34 cellular contexts compared by ENCODE assay signal in the genomic region with DNA sequence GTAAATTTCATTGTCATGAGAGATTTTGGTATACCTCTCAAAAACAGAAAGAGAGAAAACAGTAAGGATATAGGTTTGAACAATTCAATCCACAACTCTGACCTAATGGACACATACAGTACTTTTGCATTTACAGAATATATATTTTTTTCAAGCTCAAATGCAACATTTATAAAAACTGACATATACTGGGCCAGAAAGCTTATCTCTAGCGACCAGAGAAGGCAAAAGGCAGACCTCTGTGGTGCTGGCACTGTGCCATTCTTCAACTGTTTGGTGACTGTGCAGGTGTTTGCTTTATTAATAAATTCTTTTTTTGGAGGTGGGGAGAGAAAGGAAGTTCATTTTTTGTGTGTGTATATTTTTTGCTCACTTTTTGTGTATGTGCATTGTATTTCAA. TPM values are rescaled to one million over a fixed set of nuclear protein-coding genes. Genes with fewer than 3 reads are reported as not detected.
DNase-seq lines count a peak whose midpoint lies in the region; ATAC-seq, FAIRE-seq and TF ChIP-seq lines count a peak whose summit lies in the region.
"Had no signal": no experiment of that assay in that cellular context is flagged by ENCODE, and none has a peak within 500 bp of the region (broad histone marks: within the 10 kb centered on the region; RNA-seq: fewer than 3 reads in every experiment).

No MANE protein-coding gene starts in this region.

- H3K36me3 ChIP-seq in CD8-positive, alpha-beta memory T cell (ENCODE audit: insufficient read depth, low read length), result no peaks in the 10 kb centered on the region
- H3K36me3 ChIP-seq in KOPT-K1 (ENCODE audit: insufficient read depth, low read length) (peaks cover 46% of the 10 kb centered on the region), WERI-Rb-1 (peaks cover 13% of the 10 kb centered on the region)
- H3K36me3 ChIP-seq: ovary had no signal

- H3K27me3 Mint-ChIP-seq in CD8-positive, alpha-beta memory T cell, result no peaks in the 10 kb centered on the region
- H3K27me3 Mint-ChIP-seq: activated CD8-positive, alpha-beta T cell treated with anti-CD3 and anti-CD28 coated beads for 36 hours; CD4-positive, CD25-positive, alpha-beta regulatory T cell had no signal

- TF ChIP-seq CTCF in WERI-Rb-1 (IDR thresholded peaks at IDR 0.05; ENCODE audit: low read depth, low read length), result no peak

- no peak overlapping the region for H3K4me3 ChIP-seq in CD8-positive, alpha-beta memory T cell (ENCODE audit: low read length)
- no peak overlapping the region for H3K4me3 ChIP-seq in WERI-Rb-1 (ENCODE audit: low read depth, low read length)
- H3K4me3 ChIP-seq: esophagus muscularis mucosa, heart left ventricle, ovary, SJSA1, smooth muscle cell, upper lobe of left lung had no signal

- no peaks in the 10 kb centered on the region for H3K4me1 Mint-ChIP-seq in CD8-positive, alpha-beta memory T cell

- H3K4me1 ChIP-seq in CD8-positive, alpha-beta memory T cell (ENCODE audit: insufficient read depth, low read length), result no peaks in the 10 kb centered on the region
- H3K4me1 ChIP-seq: esophagus muscularis mucosa, foreskin keratinocyte, SJSA1, upper lobe of left lung had no signal

- no peaks in the 10 kb centered on the region for H3K9me3 ChIP-seq in CD8-positive, alpha-beta memory T cell (ENCODE audit: low read length)
- no peaks in the 10 kb centered on the region for H3K9me3 ChIP-seq in KOPT-K1 (ENCODE audit: insufficient read depth, low read length, poor library complexity, severe bottlenecking)
- no peaks in the 10 kb centered on the region for H3K9me3 ChIP-seq in WERI-Rb-1 (ENCODE audit: severe bottlenecking)
- H3K9me3 ChIP-seq: esophagus muscularis mucosa, heart left ventricle, ovary, SJSA1, upper lobe of left lung had no signal

- POLR2A ChIA-PET in CD8-positive, alpha-beta memory T cell (lab: Charles Lee), result no interaction called here

- H3K27ac Mint-ChIP-seq in CD8-positive, alpha-beta memory T cell, result peak overlapping the region in 1 of 8 donors; percentile 83
- H3K27ac Mint-ChIP-seq: activated CD8-positive, alpha-beta T cell treated with anti-CD3 and anti-CD28 coated beads for 36 hours; activated naive CD4-positive, alpha-beta T cell treated with anti-CD3 and anti-CD28 coated beads, Interleukin-2, amount 50 U/mL, for 72 hours; activated T-helper 2 cell treated with anti-CD3 and anti-CD28 coated beads, Interferon-gamma antibody, Interleukin-2, Interleukin-4, amounts not matched to agents 10 μg/mL and 5 μg/mL and 100 μg/mL, durations not matched to agents 14 hours and 24 hours and 36 hours had no signal

- no peak for DNase-seq in CD8-positive, alpha-beta memory T cell
- DNase-seq in OCI-M1 (lab: John Stamatoyannopoulos, UW) (peak; percentile 90), erythroblast (lab: John Stamatoyannopoulos, UW) (peak; percentile 93 to 94), WERI-Rb-1 (no peak), urothelium cell line (ENCODE audit: low spot score) (no peak)
- DNase-seq: activated CD8-positive, alpha-beta T cell treated with anti-CD3 and anti-CD28 coated beads for 36 hours; CD4-positive, CD25-positive, alpha-beta regulatory T cell; effector memory CD4-positive, alpha-beta T cell; foreskin keratinocyte; GOT3; heart left ventricle; mammary epithelial cell; NCI-H1048; NCI-H2171; NCI-H524 treated with DMSO at 0.1 percent for 48 hours; ovary; retina; stimulated activated CD4-positive, alpha-beta T cell treated with anti-CD3 and anti-CD28 coated beads, Interleukin-1b, Interleukin-23, amount 100 ng/mL, for 48 hours; T-helper 1 cell; upper lobe of left lung had no signal

- no peak for FAIRE-seq in urothelium cell line (lab: Jason Lieb, UNC)
- FAIRE-seq: bronchial epithelial cell, colon had no signal

- H3K9me3 Mint-ChIP-seq in CD8-positive, alpha-beta memory T cell, result no peaks in the 10 kb centered on the region
- H3K9me3 Mint-ChIP-seq: activated CD8-positive, alpha-beta T cell treated with anti-CD3 and anti-CD28 coated beads for 36 hours; activated naive CD4-positive, alpha-beta T cell treated with anti-CD3 and anti-CD28 coated beads, Interleukin-2, amount 50 U/mL, for 72 hours; activated T-helper 2 cell treated with anti-CD3 and anti-CD28 coated beads, Interferon-gamma antibody, Interleukin-2, Interleukin-4, amounts not matched to agents 10 μg/mL and 5 μg/mL and 100 μg/mL, durations not matched to agents 14 hours and 24 hours and 36 hours; CD4-positive, CD25-positive, alpha-beta regulatory T cell had no signal

- H3K27me3 ChIP-seq in CD8-positive, alpha-beta memory T cell (ENCODE audit: insufficient read depth, low read length, poor library complexity, severe bottlenecking), result no peaks in the 10 kb centered on the region
- no peaks in the 10 kb centered on the region for H3K27me3 ChIP-seq in WERI-Rb-1 (ENCODE audit: insufficient read depth, low read depth, severe bottlenecking)
- H3K27me3 ChIP-seq: esophagus muscularis mucosa, foreskin keratinocyte, heart left ventricle, ovary, SJSA1, upper lobe of left lung had no signal

- H3K4me3 Mint-ChIP-seq in CD8-positive, alpha-beta memory T cell, result no peak overlapping the region
- H3K4me3 Mint-ChIP-seq: activated CD8-positive, alpha-beta T cell treated with anti-CD3 and anti-CD28 coated beads for 36 hours; CD4-positive, CD25-positive, alpha-beta regulatory T cell had no signal

- no peak for TF ChIP-seq POLR2A in erythroblast (IDR thresholded peaks at IDR 0.05; ENCODE audit: low read length)

- peaks cover 4 to 41% (median 5%) of the 10 kb centered on the region in 3 donors for H3K36me3 Mint-ChIP-seq in CD8-positive, alpha-beta memory T cell

- CTCF ChIA-PET in CD8-positive, alpha-beta memory T cell (lab: Charles Lee), result no interaction called here

- H3K27ac ChIP-seq in CD8-positive, alpha-beta memory T cell (ENCODE audit: low read depth, low read length), result peak overlapping the region; percentile 38
- peak overlapping the region; percentile 38 for H3K27ac ChIP-seq in KOPT-K1 (ENCODE audit: low read depth, low read length, poor library complexity, severe bottlenecking)
- H3K27ac ChIP-seq in WERI-Rb-1, result no peak overlapping the region
- H3K27ac ChIP-seq: esophagus muscularis mucosa, foreskin keratinocyte, heart left ventricle, HL-60, ovary, SJSA1, upper lobe of left lung had no signal

- ATAC-seq in HG02970 (IDR thresholded peaks at IDR 0.05; ENCODE audit: low FRiP score, unreplicated experiment), result no peak
- ATAC-seq: activated CD8-positive, alpha-beta T cell treated with anti-CD3 and anti-CD28 coated beads for 36 hours; activated naive CD4-positive, alpha-beta T cell treated with anti-CD3 and anti-CD28 coated beads, Interleukin-2, amount 50 U/mL, for 72 hours; foreskin keratinocyte; heart left ventricle had no signal

RNA-seq across cellular contexts. Expression of a gene that starts 6.0 kb away (rescaled TPM):
- total RNA-seq in CD8-positive, alpha-beta memory T cell, result under 1 TPM; 0.53 to 0.96 TPM
- polyA plus RNA-seq in CD8-positive, alpha-beta memory T cell, result not detected
- total RNA-seq: esophagus muscularis mucosa, foreskin keratinocyte, LHCN-M2, mammary epithelial cell, mucosa of gallbladder, RPMI7951, SJSA1, smooth muscle cell, subcutaneous adipose tissue had no signal
- polyA plus RNA-seq: CD4-positive, CD25-positive, alpha-beta regulatory T cell; heart left ventricle; ovary had no signal

Comparison
In these comparisons a context has a peak if more than half of its experiments do, and no peak if none do; other contexts are left out.
1. DNase-seq: peak in OCI-M1 (single experiment) and erythroblast (2 of 2); none in CD8-positive, alpha-beta memory T cell (0 of 5), WERI-Rb-1 (single experiment) and urothelium cell line (single experiment).